In the genomic region with DNA sequence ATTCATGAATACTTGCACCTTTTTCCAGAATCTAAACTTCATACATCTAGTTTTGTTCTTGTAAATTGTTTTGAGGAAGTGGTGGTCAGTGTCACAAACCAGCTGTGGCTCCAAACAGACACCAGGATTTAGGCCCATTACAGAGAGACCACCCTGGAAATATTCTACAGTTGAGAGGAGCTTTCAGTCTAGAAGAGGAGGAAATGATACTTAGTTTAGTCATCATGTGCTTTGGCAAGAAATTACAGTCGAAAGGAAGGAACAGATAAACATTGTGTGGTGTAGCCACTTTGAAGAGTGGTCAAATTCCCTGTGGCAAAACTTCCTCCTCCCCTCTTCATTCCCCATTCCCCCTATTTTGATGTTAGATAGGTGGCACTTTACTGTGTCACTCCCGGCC, we compare ENCODE assay signal across 10 cellular contexts. TPM values are rescaled to one million over a fixed set of nuclear protein-coding genes. Genes with fewer than 3 reads are reported as not detected.
A peak's percentile ranks its signal among the peaks of the same experiment; 100 is the strongest.
DNase-seq lines count a peak whose midpoint lies in the region; ATAC-seq, FAIRE-seq and TF ChIP-seq lines count a peak whose summit lies in the region.
"Had no signal": no experiment of that assay in that cellular context is flagged by ENCODE, and none has a peak within 500 bp of the region (broad histone marks: within the 10 kb centered on the region; RNA-seq: fewer than 3 reads in every experiment).

No MANE protein-coding gene starts in this region.

- H3K36me3 Mint-ChIP-seq in nephron progenitor cell (ENCODE audit: low read depth): no peaks in the 10 kb centered on the region
- H3K36me3 Mint-ChIP-seq: memory B cell had no signal

- no peak overlapping the region for H2BK15ac ChIP-seq in mesendoderm (replicated peaks; ENCODE audit: low read depth)

- no peak overlapping the region for H3K23ac ChIP-seq in mesendoderm (ENCODE audit: low read length)

- H3K4me1 Mint-ChIP-seq in nephron progenitor cell: no peaks in the 10 kb centered on the region
- H3K4me1 Mint-ChIP-seq: memory B cell had no signal

- no peak overlapping the region for H4K5ac ChIP-seq in mesendoderm (ENCODE audit: low read length)

- H3K79me1 ChIP-seq in mesendoderm (ENCODE audit: low read length): peaks cover 3% of the 10 kb centered on the region

- no peak overlapping the region for H2AK5ac ChIP-seq in mesendoderm (ENCODE audit: low read length)

- no peak overlapping the region for H3K9ac ChIP-seq in mesendoderm (ENCODE audit: low read length)
- no peak overlapping the region for H3K9ac ChIP-seq in kidney (ENCODE audit: low read length in 2 of 2)

- H2BK120ac ChIP-seq in mesendoderm (ENCODE audit: low read depth, low read length): no peak overlapping the region

- H3K9me3 ChIP-seq in BE2C (no peaks in the 10 kb centered on the region), kidney (ENCODE audit: control insufficient read depth in 1 of 2, low read length in 2 of 2) (no peaks in the 10 kb centered on the region)

- WGBS in mesendoderm (ENCODE audit: extremely low coverage, insufficient coverage, low lambda C conversion rate): no CpG with 5 or more reads among the region's 2 CpGs

- H4K8ac ChIP-seq in mesendoderm (ENCODE audit: low read depth, low read length): no peak overlapping the region

- intact Hi-C loops in kidney (cut with DNase I): no loop called here

- H3K56ac ChIP-seq in mesendoderm (ENCODE audit: low read length): no peak overlapping the region

- no peak overlapping the region for H3K27ac ChIP-seq in mesendoderm (ENCODE audit: low read depth, low read length)
- peak overlapping the region in 1 of 2 donors; percentile 8 for H3K27ac ChIP-seq in kidney (ENCODE audit: low read depth in 2 of 2, low read length in 2 of 2)

- no peaks in the 10 kb centered on the region for H3K4me1 ChIP-seq in BE2C
- no peaks in the 10 kb centered on the region for H3K4me1 ChIP-seq in mesendoderm (ENCODE audit: control insufficient read depth, low read depth, low read length)
- H3K4me1 ChIP-seq in kidney (ENCODE audit: control insufficient read depth in 1 of 2, insufficient read depth in 1 of 2, low read depth in 1 of 2, low read length in 2 of 2): peaks cover 3 to 10% of the 10 kb centered on the region in 2 donors

- no peak overlapping the region for H3K4me3 ChIP-seq in BE2C (ENCODE audit: low read depth, low read length)
- no peak overlapping the region for H3K4me3 ChIP-seq in mesendoderm (ENCODE audit: low read length)
- no peak overlapping the region for H3K4me3 ChIP-seq in kidney (ENCODE audit: low read length in 2 of 2)

- TF ChIP-seq CTCF in nephron progenitor cell (IDR thresholded peaks at IDR 0.05) (no peak), BE2C (IDR thresholded peaks at IDR 0.05; ENCODE audit: low read depth, low read length) (no peak), kidney (IDR thresholded peaks at IDR 0.05; ENCODE audit: borderline replicate concordance, extremely low read depth, insufficient read depth) (no peak)

- no peak overlapping the region for H3K18ac ChIP-seq in mesendoderm (ENCODE audit: low read length)

- H2BK5ac ChIP-seq in mesendoderm (ENCODE audit: low read length): no peak overlapping the region

- no peaks in the 10 kb centered on the region for H3K9me3 Mint-ChIP-seq in nephron progenitor cell
- H3K9me3 Mint-ChIP-seq: memory B cell had no signal

- no peak overlapping the region for H3K4ac ChIP-seq in mesendoderm (ENCODE audit: low read depth, low read length)

- peak; percentile 29 for DNase-seq in amniotic stem cell (lab: John Stamatoyannopoulos, UW)
- no peak for DNase-seq in nephron progenitor cell
- DNase-seq in BE2C: no peak
- no peak for DNase-seq in mesendoderm
- DNase-seq in kidney: no peak
- DNase-seq in NCI-H2196 treated with DMSO at 0.1 percent for 48 hours (lab: John Stamatoyannopoulos, UW; ENCODE audit: unreplicated experiment): no peak
- DNase-seq: activated CD4-positive, alpha-beta T cell treated with anti-CD3 and anti-CD28 coated beads for 36 hours had no signal

- H3K79me2 ChIP-seq in mesendoderm (ENCODE audit: control insufficient read depth, insufficient read depth, low read length): peaks cover 2% of the 10 kb centered on the region

- H3K4me3 Mint-ChIP-seq in nephron progenitor cell: no peak overlapping the region
- H3K4me3 Mint-ChIP-seq: activated CD4-positive, alpha-beta T cell treated with anti-CD3 and anti-CD28 coated beads for 36 hours; memory B cell had no signal

- no peaks in the 10 kb centered on the region for H3K27me3 Mint-ChIP-seq in nephron progenitor cell (ENCODE audit: low read depth, poor library complexity)
- H3K27me3 Mint-ChIP-seq: activated CD4-positive, alpha-beta T cell treated with anti-CD3 and anti-CD28 coated beads for 36 hours had no signal

- peak overlapping the region; percentile 40 for H3K27ac Mint-ChIP-seq in nephron progenitor cell
- H3K27ac Mint-ChIP-seq: activated CD4-positive, alpha-beta T cell treated with anti-CD3 and anti-CD28 coated beads for 36 hours; memory B cell had no signal

- H3K27me3 ChIP-seq in BE2C (no peaks in the 10 kb centered on the region), mesendoderm (ENCODE audit: insufficient read depth, low read length, poor library complexity) (no peaks in the 10 kb centered on the region)

- no peaks in the 10 kb centered on the region for H3K36me3 ChIP-seq in BE2C
- no peaks in the 10 kb centered on the region for H3K36me3 ChIP-seq in mesendoderm (ENCODE audit: control insufficient read depth, insufficient read depth, low read length)
- no peaks in the 10 kb centered on the region for H3K36me3 ChIP-seq in kidney (ENCODE audit: control insufficient read depth in 1 of 2, insufficient read depth in 2 of 2, low read length in 2 of 2)

- FAIRE-seq in kidney (lab: Jason Lieb, UNC): no peak

- H3K4me2 ChIP-seq in mesendoderm (ENCODE audit: low read length): no peak overlapping the region

- ATAC-seq in GM18873 (IDR thresholded peaks at IDR 0.05; ENCODE audit: low FRiP score, unreplicated experiment) (peak; percentile 39), HG03354 (IDR thresholded peaks at IDR 0.05; ENCODE audit: poor library complexity, severe bottlenecking, unreplicated experiment) (peak; percentile 49)
- ATAC-seq: activated CD4-positive, alpha-beta T cell treated with anti-CD3 and anti-CD28 coated beads for 36 hours had no signal

RNA-seq across cellular contexts. Expression of gene DCBLD1, which starts 15.7 kb away (rescaled TPM):
- polyA plus RNA-seq in BE2C (2012; ENCODE audit: insufficient read depth, insufficient read length, low read depth): 6.0 TPM
- 9.6 TPM for polyA plus RNA-seq in mesendoderm (2013, experiment 1 of 2)
- 9.6 TPM for polyA plus RNA-seq in mesendoderm (2013, experiment 2 of 2)
- 9.6 TPM for total RNA-seq in kidney
- 4.1 TPM for polyA plus RNA-seq in kidney (ENCODE audit: insufficient read depth, low read depth, low replicate concordance)
